Comparison of ENCODE assay signal across 9 cellular contexts in genomic region chr19:708154-709141, GRCh38. TPM values are rescaled to one million over a fixed set of nuclear protein-coding genes. Genes with fewer than 3 reads are reported as not detected.
DNase-seq lines count a peak whose midpoint lies in the region; ATAC-seq and TF ChIP-seq lines count a peak whose summit lies in the region.
"Had no signal": no experiment of that assay in that cellular context is flagged by ENCODE, and none has a peak within 500 bp of the region (broad histone marks: within the 10 kb centered on the region; RNA-seq: fewer than 3 reads in every experiment).

Gene PALM, plus strand, starts transcription at chr19:708935. Its CDS starts 212 bp downstream, at chr19:709147.

- peak within 1 kb of the TSS; percentile 12 to 77 (median 58) for H3K27ac ChIP-seq in Peyer's patch
- H3K27ac ChIP-seq in gastroesophageal sphincter = peak within 1 kb of the TSS; percentile 16 to 93 (median 86)

- POLR2A ChIA-PET in Caco-2 (lab: Charles Lee) = no interaction called here

- H3K27me3 Mint-ChIP-seq in Caco-2 (ENCODE audit: insufficient read depth, unreplicated experiment) (no peaks in the 10 kb centered on the region), osteocyte (ENCODE audit: unreplicated experiment) (no peaks in the 10 kb centered on the region)

- 57% methylated on average over 1 of the region's 93 CpGs; no CpG with 5 or more reads in 1 of the 2 donors for WGBS in gastroesophageal sphincter (ENCODE audit: low coverage in 1 of 2), 2 donors

- no peaks in the 10 kb centered on the region for H3K27me3 ChIP-seq in Caco-2 (replicated peaks; ENCODE audit: control insufficient read depth, insufficient read depth, low read length)
- peaks cover 0 to 16% of the 10 kb centered on the region in 2 donors for H3K27me3 ChIP-seq in Peyer's patch
- peaks cover 23% of the 10 kb centered on the region for H3K27me3 ChIP-seq in gastroesophageal sphincter

- H3K9me3 Mint-ChIP-seq in Caco-2 (ENCODE audit: unreplicated experiment) (no peaks in the 10 kb centered on the region), osteocyte (ENCODE audit: unreplicated experiment) (no peaks in the 10 kb centered on the region)

- no peak within 1 kb of the TSS for H3K27ac Mint-ChIP-seq in Caco-2 (ENCODE audit: unreplicated experiment)
- peak within 1 kb of the TSS; percentile 54 for H3K27ac Mint-ChIP-seq in osteocyte (ENCODE audit: unreplicated experiment)

- H3K4me1 Mint-ChIP-seq in Caco-2 (ENCODE audit: low read depth, unreplicated experiment) (no peaks in the 10 kb centered on the region), osteocyte (ENCODE audit: unreplicated experiment) (peaks cover 22% of the 10 kb centered on the region)

- H3K4me3 Mint-ChIP-seq in Caco-2 (ENCODE audit: unreplicated experiment) (peak within 1 kb of the TSS; percentile 55), osteocyte (ENCODE audit: unreplicated experiment) (peak within 1 kb of the TSS; percentile 77)

- no TSS peak for BruUV-seq in Caco-2 (replicated peaks; lab: Mats Ljungman, UMichigan)

- TF ChIP-seq CTCF in Caco-2 (IDR thresholded peaks at IDR 0.05; ENCODE audit: insufficient read depth in 1 of 2, low read depth in 1 of 2, low read length in 1 of 2, severe bottlenecking in 1 of 2, unreplicated experiment in 1 of 2) = no peak
- TF ChIP-seq CTCF in Peyer's patch (IDR thresholded peaks at IDR 0.05) = no peak
- TF ChIP-seq CTCF in gastroesophageal sphincter (IDR thresholded peaks at IDR 0.05) = peak in 1 of 4 experiments; percentile 38
- peak; percentile 49 for TF ChIP-seq CTCF in osteocyte (IDR thresholded peaks at IDR 0.05)

- CTCF ChIA-PET in Caco-2 (lab: Charles Lee) = no interaction called here

- H3K36me3 ChIP-seq in Caco-2 (ENCODE audit: control insufficient read depth, insufficient read depth, low read length) (no peaks in the 10 kb centered on the region), Peyer's patch (no peaks in the 10 kb centered on the region), gastroesophageal sphincter (no peaks in the 10 kb centered on the region)

- peaks cover 4% of the 10 kb centered on the region for H3K36me3 Mint-ChIP-seq in Caco-2 (ENCODE audit: insufficient read depth, unreplicated experiment)
- no peaks in the 10 kb centered on the region for H3K36me3 Mint-ChIP-seq in osteocyte (ENCODE audit: unreplicated experiment)

- peaks cover 8% of the 10 kb centered on the region for H3K4me1 ChIP-seq in Caco-2
- peaks cover 0 to 12% (median 3%) of the 10 kb centered on the region in 4 donors for H3K4me1 ChIP-seq in Peyer's patch
- peaks cover 0 to 54% (median 12%) of the 10 kb centered on the region in 3 donors for H3K4me1 ChIP-seq in gastroesophageal sphincter

- DNase-seq in Caco-2 (peak in 1 of 2 experiments; percentile 52), Peyer's patch (no peak), osteocyte (ENCODE audit: extremely low spot score, unreplicated experiment) (no peak), NAMALWA (ENCODE audit: low spot score) (no peak), DMS53 (lab: John Stamatoyannopoulos, UW) (no peak), SHP77 treated with DMSO at 0.1 percent for 48 hours (lab: John Stamatoyannopoulos, UW) (no peak)

- H3K9me3 ChIP-seq in Caco-2 (no peaks in the 10 kb centered on the region), Peyer's patch (peaks cover 0 to 6% (median 0%) of the 10 kb centered on the region in 4 donors), gastroesophageal sphincter (no peaks in the 10 kb centered on the region)

- TF ChIP-seq EP300 in gastroesophageal sphincter (IDR thresholded peaks at IDR 0.05) = no peak

- TF ChIP-seq POLR2A in Peyer's patch (IDR thresholded peaks at IDR 0.05) (no peak), gastroesophageal sphincter (IDR thresholded peaks at IDR 0.05) (no peak)

- ATAC-seq in gastroesophageal sphincter = peak; percentile 59
- no peak for ATAC-seq in GM18520 (IDR thresholded peaks at IDR 0.05; ENCODE audit: unreplicated experiment)

- H3K4me3 ChIP-seq in Caco-2 (ENCODE audit: low read depth, low read length) = peak within 1 kb of the TSS; percentile 49
- peak within 1 kb of the TSS; percentile 32 to 56 (median 46) for H3K4me3 ChIP-seq in Peyer's patch
- peak within 1 kb of the TSS; percentile 73 to 82 for H3K4me3 ChIP-seq in gastroesophageal sphincter

- intact Hi-C loops in Caco-2 (cut with micrococcal nuclease; ENCODE audit: unreplicated experiment) = no loop called here

RNA-seq across cellular contexts. Expression of gene PALM, which starts in this region (rescaled TPM):
- total RNA-seq in Caco-2 (2022) = 14.7 and 16.1 TPM in 2 replicates
- total RNA-seq in Peyer's patch = 10 to 100 TPM in 3 of 4 donors, 1 to 10 TPM in 1; 7.5 to 33.8 (median 21.6) TPM
- 100 to 1,000 TPM in 1 of 4 donors, 10 to 100 TPM in 3; 21.5 to 111 (median 53.0) TPM for total RNA-seq in gastroesophageal sphincter
- 236 and 251 TPM in 2 replicates for total RNA-seq in osteocyte
- total RNA-seq: T-helper 2 cell treated with Interferon-gamma antibody and Interleukin-4, amounts not matched to agents 100 ng/mL and 5 ng/mL, for 36 hours had no signal
